8 cellular contexts compared by ENCODE assay signal in the genomic region with DNA sequence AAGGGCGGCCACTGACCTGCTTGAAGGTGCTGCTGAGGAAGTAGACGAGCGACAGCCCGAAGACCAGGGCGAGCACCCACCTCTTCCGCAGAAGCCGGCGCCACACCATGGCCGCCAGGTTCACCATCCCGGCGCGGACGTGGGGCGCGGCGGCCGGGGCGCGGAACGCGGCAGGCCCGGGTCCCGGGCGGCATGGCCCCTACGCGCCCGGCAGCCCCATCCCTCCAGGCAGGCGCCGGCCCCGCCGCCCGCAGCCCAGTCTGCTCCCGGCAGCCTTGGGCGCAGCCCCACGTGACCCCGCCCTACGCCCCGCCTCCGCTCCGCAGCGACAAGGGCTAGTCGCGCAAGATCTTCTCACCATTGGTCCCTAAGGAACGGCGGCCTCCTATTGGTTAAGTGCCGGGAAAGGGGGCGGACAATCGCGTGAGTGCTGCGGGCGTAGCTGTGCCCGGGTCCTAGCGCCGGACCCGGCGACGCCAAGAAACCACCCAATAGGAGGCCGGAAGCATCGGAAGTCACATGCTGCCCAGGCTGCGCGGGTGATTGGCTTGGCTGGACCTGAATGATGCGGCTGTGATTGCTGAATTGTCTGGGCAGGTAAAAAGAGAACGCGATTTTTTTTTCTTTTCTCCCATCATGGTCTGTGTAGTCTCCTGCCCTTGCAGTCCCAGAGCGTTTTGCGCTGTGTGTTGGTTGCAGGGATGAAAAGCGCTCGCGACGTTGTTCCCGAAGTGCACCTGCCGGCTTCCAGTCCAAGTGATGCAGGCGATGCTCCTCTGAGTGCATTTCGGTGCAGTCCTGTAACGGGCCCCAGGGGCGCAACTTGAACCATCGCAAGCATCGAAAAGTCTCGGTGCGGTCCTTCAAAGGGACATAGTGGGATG. TPM values are rescaled to one million over a fixed set of nuclear protein-coding genes. Genes with fewer than 3 reads are reported as not detected.
A peak's percentile ranks its signal among the peaks of the same experiment; 100 is the strongest.
DNase-seq lines count a peak whose midpoint lies in the region; ATAC-seq, FAIRE-seq and TF ChIP-seq lines count a peak whose summit lies in the region.

A gene with protein sequence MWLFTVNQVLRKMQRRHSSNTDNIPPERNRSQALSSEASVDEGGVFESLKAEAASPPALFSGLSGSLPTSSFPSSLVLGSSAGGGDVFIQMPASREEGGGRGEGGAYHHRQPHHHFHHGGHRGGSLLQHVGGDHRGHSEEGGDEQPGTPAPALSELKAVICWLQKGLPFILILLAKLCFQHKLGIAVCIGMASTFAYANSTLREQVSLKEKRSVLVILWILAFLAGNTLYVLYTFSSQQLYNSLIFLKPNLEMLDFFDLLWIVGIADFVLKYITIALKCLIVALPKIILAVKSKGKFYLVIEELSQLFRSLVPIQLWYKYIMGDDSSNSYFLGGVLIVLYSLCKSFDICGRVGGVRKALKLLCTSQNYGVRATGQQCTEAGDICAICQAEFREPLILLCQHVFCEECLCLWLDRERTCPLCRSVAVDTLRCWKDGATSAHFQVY (plus strand): TSS at position 542 of the 884 bp plus-strand sequence. CDS start 2,183 bp downstream, outside the sequence.
A gene with protein sequence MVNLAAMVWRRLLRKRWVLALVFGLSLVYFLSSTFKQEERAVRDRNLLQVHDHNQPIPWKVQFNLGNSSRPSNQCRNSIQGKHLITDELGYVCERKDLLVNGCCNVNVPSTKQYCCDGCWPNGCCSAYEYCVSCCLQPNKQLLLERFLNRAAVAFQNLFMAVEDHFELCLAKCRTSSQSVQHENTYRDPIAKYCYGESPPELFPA (minus strand): TSS at position 296 of the 884 bp plus-strand sequence. CDS start 169 bp downstream, at position 127.

- H3K27me3 ChIP-seq in DOHH2 (ENCODE audit: control insufficient read depth, low read length), result no peaks in the 10 kb centered on the region
- no peaks in the 10 kb centered on the region for H3K27me3 ChIP-seq in fibroblast of lung (ENCODE audit: control insufficient read depth, insufficient read depth, low read length)
- no peaks in the 10 kb centered on the region for H3K27me3 ChIP-seq in naive thymus-derived CD4-positive, alpha-beta T cell (ENCODE audit: control insufficient read depth in 2 of 2, insufficient read depth in 2 of 2, low read length in 2 of 2)

- H3K4me1 ChIP-seq in DOHH2 (ENCODE audit: control insufficient read depth, low read length), result peaks cover 23% of the 10 kb centered on the region
- H3K4me1 ChIP-seq in fibroblast of lung (ENCODE audit: control insufficient read depth, extremely low read depth, insufficient read depth, low read length), result no peaks in the 10 kb centered on the region
- H3K4me1 ChIP-seq in naive thymus-derived CD4-positive, alpha-beta T cell (ENCODE audit: control insufficient read depth in 2 of 2, insufficient read depth in 2 of 2, low read length in 2 of 2), result peaks cover 4 to 12% of the 10 kb centered on the region in 2 donors

- H3K36me3 Mint-ChIP-seq in activated T-helper 1 cell treated with anti-CD3 and anti-CD28 coated beads, Interleukin-12 subunit alpha, Interleukin-12 subunit beta, Interleukin-2, Interleukin-4 antibody, amounts not matched to agents 30 ng/mL and 10 ng/mL and 1 ng/mL, durations not matched to agents 14 hours and 24 hours and 36 hours (ENCODE audit: low read depth), result peaks cover 14% of the 10 kb centered on the region
- H3K36me3 Mint-ChIP-seq in naive thymus-derived CD4-positive, alpha-beta T cell, result peaks cover 7 to 21% (median 12%) of the 10 kb centered on the region in 5 donors
- H3K36me3 Mint-ChIP-seq in stimulated activated naive B cell treated with anti-CD40 and anti-IgM and Interleukin-4, amounts not matched to agents 10 μg/mL and 1 μg/mL and 100 μg/mL, for 72 hours, result peaks cover 15 to 16% of the 10 kb centered on the region in 2 donors

- TF ChIP-seq CTCF in DOHH2 (IDR thresholded peaks at IDR 0.05; ENCODE audit: low read depth, low read length, poor library complexity, severe bottlenecking) (peak; percentile 35), fibroblast of lung (conservative IDR thresholded peaks at IDR 0.05 in 1 of 2, IDR thresholded peaks at IDR 0.05 in 1 of 2; ENCODE audit: low read depth in 1 of 2, low read length in 2 of 2) (no peak)

- peak within 1 kb of the TSS; percentile 85 for H3K27ac Mint-ChIP-seq in activated T-helper 1 cell treated with anti-CD3 and anti-CD28 coated beads, Interleukin-12 subunit alpha, Interleukin-12 subunit beta, Interleukin-2, Interleukin-4 antibody, amounts not matched to agents 30 ng/mL and 10 ng/mL and 1 ng/mL, durations not matched to agents 14 hours and 24 hours and 36 hours
- H3K27ac Mint-ChIP-seq in naive thymus-derived CD4-positive, alpha-beta T cell, result peak within 1 kb of the TSS; percentile 75 to 92 (median 88)
- H3K27ac Mint-ChIP-seq in stimulated activated naive B cell treated with anti-CD40 and anti-IgM and Interleukin-4, amounts not matched to agents 10 μg/mL and 1 μg/mL and 100 μg/mL, for 72 hours, result peak within 1 kb of the TSS; percentile 97

- H3K9me3 ChIP-seq in DOHH2 (ENCODE audit: control insufficient read depth, insufficient read depth, low read length), result no peaks in the 10 kb centered on the region
- H3K9me3 ChIP-seq in KOPT-K1 (ENCODE audit: insufficient read depth, low read length, poor library complexity, severe bottlenecking), result no peaks in the 10 kb centered on the region
- H3K9me3 ChIP-seq in fibroblast of lung (ENCODE audit: control insufficient read depth, insufficient read depth, low read depth, low read length), result no peaks in the 10 kb centered on the region
- H3K9me3 ChIP-seq in naive thymus-derived CD4-positive, alpha-beta T cell (ENCODE audit: control insufficient read depth in 2 of 3, low read length in 3 of 3), result no peaks in the 10 kb centered on the region

- CTCF ChIA-PET in naive thymus-derived CD4-positive, alpha-beta T cell (lab: Charles Lee), result interaction anchor here (0.7 kb wide), 1 partner anchor 433 kb away, joined by 3 read pairs; no protein-coding TSS in a partner anchor

- H3K9me3 Mint-ChIP-seq in activated T-helper 1 cell treated with anti-CD3 and anti-CD28 coated beads, Interleukin-12 subunit alpha, Interleukin-12 subunit beta, Interleukin-2, Interleukin-4 antibody, amounts not matched to agents 30 ng/mL and 10 ng/mL and 1 ng/mL, durations not matched to agents 14 hours and 24 hours and 36 hours, result no peaks in the 10 kb centered on the region
- H3K9me3 Mint-ChIP-seq in naive thymus-derived CD4-positive, alpha-beta T cell, result no peaks in the 10 kb centered on the region
- no peaks in the 10 kb centered on the region for H3K9me3 Mint-ChIP-seq in stimulated activated naive B cell treated with anti-CD40 and anti-IgM and Interleukin-4, amounts not matched to agents 10 μg/mL and 1 μg/mL and 100 μg/mL, for 72 hours

- H3K4me3 ChIP-seq in DOHH2 (ENCODE audit: low read length) (peak within 1 kb of the TSS; percentile 96), fibroblast of lung (replicated peaks in 1 of 4; ENCODE audit: control extremely low read depth in 1 of 4, insufficient read depth in 1 of 4, low read depth in 3 of 4, low read length in 4 of 4) (peak within 1 kb of the TSS; percentile 81 to 93 (median 84))
- peak within 1 kb of the TSS; percentile 82 for H3K4me3 ChIP-seq in naive thymus-derived CD4-positive, alpha-beta T cell (ENCODE audit: low read length)

- FAIRE-seq in RCC 7860 (lab: Jason Lieb, UNC), result peak; percentile 68

- H3K36me3 ChIP-seq in DOHH2 (ENCODE audit: control insufficient read depth, low read length) (peaks cover 50% of the 10 kb centered on the region), KOPT-K1 (ENCODE audit: insufficient read depth, low read length) (peaks cover 21% of the 10 kb centered on the region), fibroblast of lung (ENCODE audit: control insufficient read depth, insufficient read depth, low read length) (no peaks in the 10 kb centered on the region)
- peaks cover 0 to 9% (median 5%) of the 10 kb centered on the region in 3 experiments for H3K36me3 ChIP-seq in naive thymus-derived CD4-positive, alpha-beta T cell (ENCODE audit: control insufficient read depth in 2 of 3, insufficient read depth in 3 of 3, low read length in 3 of 3)

- H3K79me2 ChIP-seq in DOHH2 (ENCODE audit: control insufficient read depth, low read length) (peaks cover 67% of the 10 kb centered on the region), fibroblast of lung (ENCODE audit: control insufficient read depth, insufficient read depth, low read length) (peaks cover 22% of the 10 kb centered on the region)

- H3K4me2 ChIP-seq in DOHH2 (ENCODE audit: low read length), result peak within 1 kb of the TSS; percentile 90
- peak within 1 kb of the TSS; percentile 98 for H3K4me2 ChIP-seq in fibroblast of lung (ENCODE audit: extremely low read depth, insufficient read depth, low read length)

- H3K9ac ChIP-seq in fibroblast of lung (ENCODE audit: insufficient read depth, low read length), result peak within 1 kb of the TSS; percentile 72

- peak; percentile 98 for ATAC-seq in GM21786 (IDR thresholded peaks at IDR 0.05; ENCODE audit: unreplicated experiment)
- peak; percentile 99 for ATAC-seq in naive thymus-derived CD4-positive, alpha-beta T cell
- ATAC-seq in stimulated activated naive B cell treated with anti-CD40 and anti-IgM and Interleukin-4, amounts not matched to agents 10 μg/mL and 1 μg/mL and 100 μg/mL, for 72 hours (replicated peaks), result peak; percentile 95 to 96

- no peaks in the 10 kb centered on the region for H3K9me2 ChIP-seq in DOHH2 (replicated peaks; ENCODE audit: control insufficient read depth, low read length)

- H3K27me3 Mint-ChIP-seq in activated T-helper 1 cell treated with anti-CD3 and anti-CD28 coated beads, Interleukin-12 subunit alpha, Interleukin-12 subunit beta, Interleukin-2, Interleukin-4 antibody, amounts not matched to agents 30 ng/mL and 10 ng/mL and 1 ng/mL, durations not matched to agents 14 hours and 24 hours and 36 hours (ENCODE audit: insufficient read depth), result no peaks in the 10 kb centered on the region
- no peaks in the 10 kb centered on the region for H3K27me3 Mint-ChIP-seq in naive thymus-derived CD4-positive, alpha-beta T cell
- no peaks in the 10 kb centered on the region for H3K27me3 Mint-ChIP-seq in stimulated activated naive B cell treated with anti-CD40 and anti-IgM and Interleukin-4, amounts not matched to agents 10 μg/mL and 1 μg/mL and 100 μg/mL, for 72 hours

- H3K4me3 Mint-ChIP-seq in activated T-helper 1 cell treated with anti-CD3 and anti-CD28 coated beads, Interleukin-12 subunit alpha, Interleukin-12 subunit beta, Interleukin-2, Interleukin-4 antibody, amounts not matched to agents 30 ng/mL and 10 ng/mL and 1 ng/mL, durations not matched to agents 14 hours and 24 hours and 36 hours, result peak within 1 kb of the TSS; percentile 85
- H3K4me3 Mint-ChIP-seq in naive thymus-derived CD4-positive, alpha-beta T cell, result peak within 1 kb of the TSS; percentile 94 to 100 (median 96)
- peak within 1 kb of the TSS; percentile 91 to 99 for H3K4me3 Mint-ChIP-seq in stimulated activated naive B cell treated with anti-CD40 and anti-IgM and Interleukin-4, amounts not matched to agents 10 μg/mL and 1 μg/mL and 100 μg/mL, for 72 hours

- H4K20me1 ChIP-seq in DOHH2 (ENCODE audit: control insufficient read depth, insufficient read depth, low read depth, low read length), result peaks cover 17% of the 10 kb centered on the region
- no peaks in the 10 kb centered on the region for H4K20me1 ChIP-seq in fibroblast of lung (ENCODE audit: control insufficient read depth, extremely low read depth, insufficient read depth, low read length)

- peak within 1 kb of the TSS; percentile 47 for H3K27ac ChIP-seq in DOHH2 (ENCODE audit: low read depth, low read length)
- peak within 1 kb of the TSS; percentile 64 for H3K27ac ChIP-seq in KOPT-K1 (ENCODE audit: low read depth, low read length, poor library complexity, severe bottlenecking)
- H3K27ac ChIP-seq in fibroblast of lung (ENCODE audit: insufficient read depth, low read length), result peak within 1 kb of the TSS; percentile 75
- H3K27ac ChIP-seq in naive thymus-derived CD4-positive, alpha-beta T cell (ENCODE audit: low read depth, low read length), result peak within 1 kb of the TSS; percentile 75

- peak within 1 kb of the TSS; percentile 94 for H2AFZ ChIP-seq in fibroblast of lung (ENCODE audit: low read length)

- POLR2A ChIA-PET in naive thymus-derived CD4-positive, alpha-beta T cell (lab: Charles Lee), result no interaction called here

- DNase-seq in RCC 7860 (ENCODE audit: low spot score) (peak; percentile 93), fibroblast of lung (ENCODE audit: low read depth in 2 of 2) (peak; percentile 99)
- DNase-seq in activated T-helper 1 cell treated with anti-CD3 and anti-CD28 coated beads, Interleukin-12 subunit alpha, Interleukin-12 subunit beta, Interleukin-2, Interleukin-4 antibody, amounts not matched to agents 30 ng/mL and 10 ng/mL and 1 ng/mL, durations not matched to agents 14 hours and 24 hours and 36 hours (ENCODE audit: low spot score), result peak; percentile 99
- peak; percentile 94 to 99 (median 99) for DNase-seq in naive thymus-derived CD4-positive, alpha-beta T cell
- peak; percentile 99 for DNase-seq in stimulated activated naive B cell treated with anti-CD40 and anti-IgM and Interleukin-4, amounts not matched to agents 10 μg/mL and 1 μg/mL and 100 μg/mL, for 72 hours

- intact Hi-C loops in activated T-helper 1 cell treated with anti-CD3 and anti-CD28 coated beads, Interleukin-12 subunit alpha, Interleukin-12 subunit beta, Interleukin-2, Interleukin-4 antibody, amounts not matched to agents 30 ng/mL and 10 ng/mL and 1 ng/mL, durations not matched to agents 14 hours and 24 hours and 36 hours (cut with micrococcal nuclease), result loop anchor here (1.0 to 5.0 kb wide), 9 partner anchors 81 to 1639 kb away; a partner anchor contains a TSS
- intact Hi-C loops in naive thymus-derived CD4-positive, alpha-beta T cell (cut with micrococcal nuclease), result loop anchor here (1.0 to 10.0 kb wide), 15 partner anchors 35 to 1635 kb away; a partner anchor contains a TSS

- H3F3A ChIP-seq in DOHH2 (ENCODE audit: control insufficient read depth, insufficient read depth), result no peaks in the 10 kb centered on the region; the same call in 1 of the 2 replicates

- H3K4me1 Mint-ChIP-seq in activated T-helper 1 cell treated with anti-CD3 and anti-CD28 coated beads, Interleukin-12 subunit alpha, Interleukin-12 subunit beta, Interleukin-2, Interleukin-4 antibody, amounts not matched to agents 30 ng/mL and 10 ng/mL and 1 ng/mL, durations not matched to agents 14 hours and 24 hours and 36 hours (ENCODE audit: low read depth), result peaks cover 13% of the 10 kb centered on the region
- peaks cover 18 to 44% (median 36%) of the 10 kb centered on the region in 7 donors for H3K4me1 Mint-ChIP-seq in naive thymus-derived CD4-positive, alpha-beta T cell
- H3K4me1 Mint-ChIP-seq in stimulated activated naive B cell treated with anti-CD40 and anti-IgM and Interleukin-4, amounts not matched to agents 10 μg/mL and 1 μg/mL and 100 μg/mL, for 72 hours, result peaks cover 17 to 41% of the 10 kb centered on the region in 2 donors

RNA-seq across cellular contexts. Expression of the first gene that starts in this region (rescaled TPM):
- 8.0 and 11.8 TPM in 2 replicates for total RNA-seq in activated T-helper 1 cell treated with anti-CD3 and anti-CD28 coated beads, Interleukin-12 subunit alpha, Interleukin-12 subunit beta, Interleukin-2, Interleukin-4 antibody, amounts not matched to agents 30 ng/mL and 10 ng/mL and 1 ng/mL, durations not matched to agents 14 hours and 24 hours and 36 hours
- 2.3 and 3.1 TPM in 2 replicates for total RNA-seq in fibroblast of lung
- 0.95 and 4.3 TPM in 2 replicates for polyA plus RNA-seq in fibroblast of lung
- 0.57 and 2.8 TPM in 2 replicates for polyA plus RNA-seq in fibroblast of lung (2012)
- polyA minus RNA-seq in fibroblast of lung (ENCODE audit: low replicate concordance), result 4.3 and 17.7 TPM in 2 replicates
- 1 to 10 TPM; 5.4 to 8.3 (median 7.4) TPM for total RNA-seq in naive thymus-derived CD4-positive, alpha-beta T cell
- 1 to 10 TPM; 1.2 to 1.8 TPM for polyA plus RNA-seq in naive thymus-derived CD4-positive, alpha-beta T cell

RNA-seq across cellular contexts. Expression of the second gene that starts in this region (rescaled TPM):
- total RNA-seq in activated T-helper 1 cell treated with anti-CD3 and anti-CD28 coated beads, Interleukin-12 subunit alpha, Interleukin-12 subunit beta, Interleukin-2, Interleukin-4 antibody, amounts not matched to agents 30 ng/mL and 10 ng/mL and 1 ng/mL, durations not matched to agents 14 hours and 24 hours and 36 hours, result 31.0 and 39.0 TPM in 2 replicates
- total RNA-seq in fibroblast of lung, result 14.9 and 18.8 TPM in 2 replicates
- polyA plus RNA-seq in fibroblast of lung, result 14.6 and 16.3 TPM in 2 replicates
- polyA plus RNA-seq in fibroblast of lung (2012), result 14.7 and 19.5 TPM in 2 replicates
- polyA minus RNA-seq in fibroblast of lung (ENCODE audit: low replicate concordance), result 20.0 and 23.8 TPM in 2 replicates
- total RNA-seq in naive thymus-derived CD4-positive, alpha-beta T cell, result 10 to 100 TPM; 12.1 to 29.5 (median 25.4) TPM
- 10 to 100 TPM; 13.6 to 23.5 TPM for polyA plus RNA-seq in naive thymus-derived CD4-positive, alpha-beta T cell

Comparison
In these comparisons a context has a peak if more than half of its experiments do, and no peak if none do; other contexts are left out.
1. Peak in every context shown above with its lines: DNase-seq, ATAC-seq, H3K4me3 ChIP-seq and H3K27ac ChIP-seq.